ENCODE assay signal across 8 cellular contexts in the genomic region with DNA sequence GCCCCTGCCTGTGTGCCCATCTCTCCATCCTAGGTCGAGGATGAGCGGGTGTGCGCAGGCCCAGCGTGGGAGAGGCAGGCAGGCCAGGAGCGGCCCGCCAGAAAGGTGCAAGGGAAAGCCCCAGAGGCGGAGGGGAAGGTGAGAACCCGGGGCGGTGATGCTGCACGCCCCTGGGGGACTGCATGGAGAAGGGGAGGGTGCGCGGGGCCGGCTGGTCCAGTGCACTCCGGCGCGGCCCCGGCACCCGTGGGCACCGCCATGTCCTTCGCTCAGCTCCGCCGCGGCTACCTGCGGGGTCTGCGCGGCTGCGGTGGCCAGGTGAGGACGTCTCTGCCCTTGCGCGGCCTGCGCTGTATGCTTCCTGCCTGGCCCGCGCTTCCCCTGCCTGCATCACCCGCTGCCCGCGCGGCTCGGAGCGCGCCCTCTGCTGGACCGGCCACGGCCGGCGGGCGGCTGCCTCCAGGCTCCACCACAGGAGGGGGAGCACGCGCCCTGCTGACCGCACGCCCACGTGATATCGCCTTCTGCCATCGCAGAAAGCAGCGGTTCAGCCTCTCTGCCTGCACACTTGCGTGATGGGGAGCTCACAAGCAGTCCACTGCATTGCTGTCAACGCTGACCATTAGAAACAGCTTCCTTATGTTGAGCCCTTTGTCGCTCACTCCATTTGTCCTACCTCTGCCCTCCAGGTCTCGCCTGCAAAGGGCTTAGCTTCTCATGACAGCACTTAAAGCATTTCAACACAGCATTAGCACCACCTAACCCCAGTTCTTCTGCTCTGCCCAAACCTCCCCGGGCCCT.
DNase-seq lines count a peak whose midpoint lies in the region; ATAC-seq and TF ChIP-seq lines count a peak whose summit lies in the region.

No MANE protein-coding gene starts in this region.

- H3K36me3 ChIP-seq in body of pancreas (replicated peaks in 1 of 2; ENCODE audit: insufficient read depth in 1 of 2, low read depth in 2 of 2) (no peaks in the 10 kb centered on the region), spleen (no peaks in the 10 kb centered on the region)

- H3K4me3 ChIP-seq in body of pancreas (no peak overlapping the region), spleen (peak overlapping the region in 6 of 8 donors; percentile 8 to 62 (median 29))

- H3K27me3 ChIP-seq in body of pancreas = no peaks in the 10 kb centered on the region
- peaks cover 0 to 40% (median 0%) of the 10 kb centered on the region in 7 donors for H3K27me3 ChIP-seq in spleen (replicated peaks in 1 of 7)

- TF ChIP-seq CTCF in body of pancreas (IDR thresholded peaks at IDR 0.05) (peak; percentile 91 to 99 (median 95)), spleen (IDR thresholded peaks at IDR 0.05 in 8 of 11, conservative IDR thresholded peaks at IDR 0.05 in 3 of 11) (peak; percentile 52 to 91 (median 82))

- H3K27ac ChIP-seq in body of pancreas (peak overlapping the region in 2 of 4 donors; percentile 21 to 23), spleen (peak overlapping the region in 3 of 8 donors; percentile 18 to 62 (median 61))

- H3K9me3 ChIP-seq in body of pancreas (no peaks in the 10 kb centered on the region), spleen (no peaks in the 10 kb centered on the region)

- peak; percentile 37 to 60 (median 58) for TF ChIP-seq POLR2A in body of pancreas (IDR thresholded peaks at IDR 0.05)
- no peak for TF ChIP-seq POLR2A in spleen (IDR thresholded peaks at IDR 0.05)

- intact Hi-C loops in body of pancreas (cut with DNase I) = loop anchor here (5.0 to 10.0 kb wide), 2 partner anchors 74 to 634 kb away; partner anchors contain the start of gene CXCL12
- intact Hi-C loops in spleen (cut with DNase I; ENCODE audit: low total_unique reads) = loop anchor here (10.0 kb wide), 1 partner anchor 626 kb away; no protein-coding TSS in a partner anchor

- 12 to 25% methylated on average over 27 to 47 of the region's 58 CpGs for WGBS in body of pancreas, 2 donors
- WGBS in spleen, 5 donors = 11 to 17% (median 14%) methylated on average over 32 to 58 of the region's 58 CpGs

- H3K4me1 ChIP-seq in body of pancreas = peaks cover 10% of the 10 kb centered on the region
- peaks cover 3 to 20% (median 11%) of the 10 kb centered on the region in 6 donors for H3K4me1 ChIP-seq in spleen

- DNase-seq in CD1c-positive myeloid dendritic cell (ENCODE audit: extremely low spot score) (peak; percentile 82), T-helper 9 cell (peak; percentile 40), body of pancreas (peak; percentile 90 to 94 (median 92)), iPS-NIHi7 (ENCODE audit: extremely low spot score) (peak; percentile 89), spleen (peak; percentile 91), AML-193 (lab: John Stamatoyannopoulos, UW) (no peak)

- peak; percentile 91 for ATAC-seq in GM19395 (IDR thresholded peaks at IDR 0.05; ENCODE audit: unreplicated experiment)
- ATAC-seq in HG03469 (IDR thresholded peaks at IDR 0.05; ENCODE audit: unreplicated experiment) = peak; percentile 68
- ATAC-seq in body of pancreas = peak; percentile 100

Comparison
In these comparisons a context has a peak if more than half of its experiments do, and no peak if none do; other contexts are left out.
1. DNase-seq: peak in CD1c-positive myeloid dendritic cell (single experiment), T-helper 9 cell (single experiment), body of pancreas (4 of 4), iPS-NIHi7 (single experiment) and spleen (single experiment); none in AML-193 (0 of 2).
2. H3K4me3 ChIP-seq: peak in spleen (6 of 8); none in body of pancreas (0 of 2).
3. POLR2A ChIP-seq: peak in body of pancreas (3 of 3); none in spleen (0 of 3).
4. Peak in every context shown above with its lines, with median percentiles within 50 percentile points of each other: ATAC-seq.